ENCODE assay signal across 8 cellular contexts in the genomic region with DNA sequence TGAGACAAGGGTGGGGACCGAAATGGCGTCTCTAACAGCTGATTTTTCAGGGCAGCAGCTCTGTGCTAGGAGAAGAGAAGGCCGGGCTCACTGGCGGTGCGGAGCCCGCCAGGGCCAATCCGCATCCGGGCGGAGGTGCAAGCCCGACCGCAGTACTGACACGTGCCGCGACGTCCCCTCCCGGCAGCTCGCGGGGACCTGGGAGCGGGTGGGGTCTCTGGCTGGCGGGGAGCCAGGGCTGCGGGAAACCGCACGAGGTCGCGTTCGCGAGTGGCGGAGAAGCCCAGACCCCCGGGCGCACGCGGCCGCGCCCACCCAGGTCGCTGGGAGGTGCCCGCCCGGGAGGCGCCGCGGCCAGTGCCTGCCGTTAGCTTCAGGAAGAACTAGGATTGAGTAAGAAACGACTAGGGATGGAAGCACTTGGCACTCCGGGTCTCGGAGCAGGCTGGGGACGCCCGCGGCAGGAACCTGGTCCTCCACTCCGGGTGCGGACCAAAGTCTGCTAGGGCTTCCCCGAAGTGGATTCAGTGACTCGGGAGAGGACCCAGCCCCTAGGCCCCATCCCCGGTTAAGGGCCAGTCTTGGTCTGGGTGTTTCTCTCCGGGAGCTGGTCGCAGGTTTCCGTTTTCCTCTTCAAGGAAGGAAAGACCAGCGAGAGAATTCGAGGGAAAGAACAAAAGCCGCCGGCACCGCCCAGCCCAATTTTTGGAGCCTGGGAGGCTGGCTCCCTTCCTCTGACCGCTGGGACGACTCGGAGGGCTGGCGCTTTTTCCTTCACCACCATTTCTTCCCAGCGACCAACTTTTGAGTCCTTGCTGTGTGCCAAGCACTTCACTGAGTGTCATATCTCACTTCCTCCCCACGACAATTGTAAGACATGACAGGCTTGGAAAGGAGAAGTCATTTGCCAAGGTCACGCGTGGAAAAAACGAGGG. TPM values are rescaled to one million over a fixed set of nuclear protein-coding genes. Genes with fewer than 3 reads are reported as not detected.
DNase-seq lines count a peak whose midpoint lies in the region; ATAC-seq and FAIRE-seq lines count a peak whose summit lies in the region.

No MANE protein-coding gene starts in this region.

- H3K27me3 ChIP-seq in endocrine pancreas (ENCODE audit: control insufficient read depth, insufficient read depth, low read length) (no peaks in the 10 kb centered on the region), mesendoderm (ENCODE audit: insufficient read depth, low read length, poor library complexity) (no peaks in the 10 kb centered on the region)

- H3K79me2 ChIP-seq in mesendoderm (ENCODE audit: control insufficient read depth, insufficient read depth, low read length) = no peaks in the 10 kb centered on the region

- no CpG with 5 or more reads among the region's 69 CpGs for WGBS in mesendoderm (ENCODE audit: extremely low coverage, insufficient coverage, low lambda C conversion rate)

- H3K4me1 Mint-ChIP-seq in activated CD8-positive, alpha-beta T cell treated with anti-CD3 and anti-CD28 coated beads, Interleukin-2, amount 10 ng/mL, durations not matched to agents 7 days and 5 days (ENCODE audit: low read depth) = peaks cover 37% of the 10 kb centered on the region

- POLR2A ChIA-PET in activated CD8-positive, alpha-beta T cell treated with anti-CD3 and anti-CD28 coated beads, Interleukin-2, amount 10 ng/mL, durations not matched to agents 7 days and 5 days (lab: Charles Lee) = interaction anchor here (0.7 to 2.3 kb wide), 4 partner anchors 9 to 344 kb away, joined by 3 to 12 read pairs (median 4); no protein-coding TSS in a partner anchor

- H3K4me2 ChIP-seq in mesendoderm (ENCODE audit: low read length) = peak overlapping the region; percentile 59

- peak overlapping the region; percentile 29 for H3K4ac ChIP-seq in mesendoderm (ENCODE audit: low read depth, low read length)

- H3K9me3 ChIP-seq in endocrine pancreas (ENCODE audit: control insufficient read depth, low read length) = no peaks in the 10 kb centered on the region

- H3K23ac ChIP-seq in mesendoderm (ENCODE audit: low read length) = peak overlapping the region; percentile 29

- peak overlapping the region; percentile 88 for H4K8ac ChIP-seq in mesendoderm (ENCODE audit: low read depth, low read length)

- no peaks in the 10 kb centered on the region for H3K9me3 Mint-ChIP-seq in activated CD8-positive, alpha-beta T cell treated with anti-CD3 and anti-CD28 coated beads, Interleukin-2, amount 10 ng/mL, durations not matched to agents 7 days and 5 days (ENCODE audit: insufficient read depth)

- no peaks in the 10 kb centered on the region for H3K36me3 ChIP-seq in endocrine pancreas (ENCODE audit: control insufficient read depth, insufficient read depth, low read length)
- H3K36me3 ChIP-seq in mesendoderm (ENCODE audit: control insufficient read depth, insufficient read depth, low read length) = no peaks in the 10 kb centered on the region

- peak overlapping the region; percentile 46 for H3K18ac ChIP-seq in mesendoderm (ENCODE audit: low read length)

- H3K79me1 ChIP-seq in mesendoderm (ENCODE audit: low read length) = no peaks in the 10 kb centered on the region

- no peak overlapping the region for H2BK120ac ChIP-seq in mesendoderm (ENCODE audit: low read depth, low read length)

- DNase-seq in DMS53 (lab: John Stamatoyannopoulos, UW) (peak; percentile 69), NCI-H1092 treated with DMSO at 0.1 percent for 48 hours (lab: John Stamatoyannopoulos, UW) (peak; percentile 82), mesendoderm (peak; percentile 91), NCI-H526 treated with DMSO at 0.1 percent for 48 hours (lab: John Stamatoyannopoulos, UW) (no peak), RCC 7860 (ENCODE audit: low spot score) (no peak)
- DNase-seq in activated CD8-positive, alpha-beta T cell treated with anti-CD3 and anti-CD28 coated beads, Interleukin-2, amount 10 ng/mL, durations not matched to agents 7 days and 5 days = peak; percentile 69
- DNase-seq in stimulated activated naive CD4-positive, alpha-beta T cell (lab: John Stamatoyannopoulos, UW) = peak; percentile 35 to 61 (median 50)

- H3K56ac ChIP-seq in mesendoderm (ENCODE audit: low read length) = peak overlapping the region; percentile 91

- no peak overlapping the region for H2BK15ac ChIP-seq in mesendoderm (replicated peaks; ENCODE audit: low read depth)

- peak; percentile 85 for ATAC-seq in activated CD8-positive, alpha-beta T cell treated with anti-CD3 and anti-CD28 coated beads, Interleukin-2, amount 10 ng/mL, durations not matched to agents 7 days and 5 days

- H2AK5ac ChIP-seq in mesendoderm (ENCODE audit: low read length) = no peak overlapping the region

- H3K4me3 ChIP-seq in endocrine pancreas (ENCODE audit: control insufficient read depth, insufficient read depth, low read length) = peak overlapping the region; percentile 57
- peak overlapping the region; percentile 52 for H3K4me3 ChIP-seq in mesendoderm (ENCODE audit: low read length)

- FAIRE-seq in RCC 7860 (lab: Jason Lieb, UNC) = no peak

- CTCF ChIA-PET in activated CD8-positive, alpha-beta T cell treated with anti-CD3 and anti-CD28 coated beads, Interleukin-2, amount 10 ng/mL, durations not matched to agents 7 days and 5 days (lab: Charles Lee) = interaction anchor here (0.8 to 4.4 kb wide), 5 partner anchors 18 to 181 kb away, joined by 3 to 26 read pairs (median 8); a partner anchor contains a TSS

- peak overlapping the region; percentile 91 for H3K27ac ChIP-seq in mesendoderm (ENCODE audit: low read depth, low read length)

- no peaks in the 10 kb centered on the region for H3K36me3 Mint-ChIP-seq in activated CD8-positive, alpha-beta T cell treated with anti-CD3 and anti-CD28 coated beads, Interleukin-2, amount 10 ng/mL, durations not matched to agents 7 days and 5 days (ENCODE audit: low read depth)

- peak overlapping the region; percentile 89 for H2BK5ac ChIP-seq in mesendoderm (ENCODE audit: low read length)

- H3K27me3 Mint-ChIP-seq in activated CD8-positive, alpha-beta T cell treated with anti-CD3 and anti-CD28 coated beads, Interleukin-2, amount 10 ng/mL, durations not matched to agents 7 days and 5 days (ENCODE audit: low read depth) = peaks cover 33% of the 10 kb centered on the region

- H3K4me3 Mint-ChIP-seq in activated CD8-positive, alpha-beta T cell treated with anti-CD3 and anti-CD28 coated beads, Interleukin-2, amount 10 ng/mL, durations not matched to agents 7 days and 5 days = peak overlapping the region; percentile 77

- H3K27ac Mint-ChIP-seq in activated CD8-positive, alpha-beta T cell treated with anti-CD3 and anti-CD28 coated beads, Interleukin-2, amount 10 ng/mL, durations not matched to agents 7 days and 5 days = peak overlapping the region; percentile 41

- H3K9ac ChIP-seq in endocrine pancreas (ENCODE audit: control insufficient read depth, insufficient read depth, low read length) (peak overlapping the region; percentile 81), mesendoderm (ENCODE audit: low read length) (peak overlapping the region; percentile 75)

- H4K5ac ChIP-seq in mesendoderm (ENCODE audit: low read length) = peak overlapping the region; percentile 33

- H3K4me1 ChIP-seq in endocrine pancreas (ENCODE audit: control insufficient read depth, insufficient read depth, low read length) (peaks cover 6% of the 10 kb centered on the region), mesendoderm (ENCODE audit: control insufficient read depth, low read depth, low read length) (peaks cover 8% of the 10 kb centered on the region)

RNA-seq across cellular contexts. Expression of a gene that starts 16.7 kb away (rescaled TPM):
- total RNA-seq in activated CD8-positive, alpha-beta T cell treated with anti-CD3 and anti-CD28 coated beads, Interleukin-2, amount 10 ng/mL, durations not matched to agents 7 days and 5 days = 100 to 1,000 TPM; 740 to 781 TPM
- 531 TPM for polyA plus RNA-seq in mesendoderm (2013, experiment 1 of 2)
- 528 TPM for polyA plus RNA-seq in mesendoderm (2013, experiment 2 of 2)

RNA-seq across cellular contexts. Expression of a gene that starts 47.4 kb away (rescaled TPM):
- total RNA-seq in activated CD8-positive, alpha-beta T cell treated with anti-CD3 and anti-CD28 coated beads, Interleukin-2, amount 10 ng/mL, durations not matched to agents 7 days and 5 days = 1 to 10 TPM; 3.2 to 3.3 TPM
- polyA plus RNA-seq in mesendoderm (2013, experiment 1 of 2) = 3.7 TPM
- 3.5 TPM for polyA plus RNA-seq in mesendoderm (2013, experiment 2 of 2)

Comparison
In these comparisons a context has a peak if more than half of its experiments do, and no peak if none do; other contexts are left out.
1. DNase-seq: peak in DMS53 (single experiment), NCI-H1092 treated with DMSO at 0.1 percent for 48 hours (single experiment), activated CD8-positive, alpha-beta T cell treated with anti-CD3 and anti-CD28 coated beads, Interleukin-2, amount 10 ng/mL, durations not matched to agents 7 days and 5 days (single experiment), mesendoderm (single experiment) and stimulated activated naive CD4-positive, alpha-beta T cell (6 of 6); none in NCI-H526 treated with DMSO at 0.1 percent for 48 hours (single experiment) and RCC 7860 (single experiment).